In the genomic region with DNA sequence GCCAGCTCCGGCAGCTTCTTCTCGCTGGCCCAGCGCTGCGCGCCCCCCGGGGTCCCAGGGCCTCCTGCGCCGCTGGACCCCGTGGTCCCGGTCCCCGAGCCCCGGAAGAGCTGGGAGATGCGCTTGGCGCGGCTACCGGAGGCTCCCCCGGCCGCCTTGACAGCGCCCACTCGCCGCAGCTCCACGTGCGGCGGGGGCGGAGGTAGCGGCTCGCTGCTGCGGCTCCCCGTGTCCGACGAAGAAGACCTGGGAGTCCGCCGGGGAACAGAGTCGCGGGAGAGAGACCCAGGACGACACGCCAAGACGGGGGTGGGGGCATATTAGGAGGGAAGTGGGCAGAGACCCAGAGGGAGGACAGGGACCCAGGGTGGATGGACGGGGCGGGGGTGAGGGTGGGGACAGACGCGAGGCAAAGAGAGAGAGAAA, we compare ENCODE assay signal across 8 cellular contexts. TPM values are rescaled to one million over a fixed set of nuclear protein-coding genes. Genes with fewer than 3 reads are reported as not detected.
DNase-seq lines count a peak whose midpoint lies in the region; ATAC-seq and TF ChIP-seq lines count a peak whose summit lies in the region.

No MANE protein-coding gene starts in this region.

- H3K79me1 ChIP-seq in mesenchymal stem cell (replicated peaks; ENCODE audit: low read length, poor library complexity, severe bottlenecking) = no peaks in the 10 kb centered on the region

- H3K4me1 ChIP-seq in left ventricle myocardium inferior (peaks cover 49% of the 10 kb centered on the region), mesenchymal stem cell (ENCODE audit: control insufficient read depth, insufficient read depth, low read depth, low read length) (peaks cover 17% of the 10 kb centered on the region), vagina (peaks cover 26% of the 10 kb centered on the region)

- peaks cover 2% of the 10 kb centered on the region for H3K36me3 Mint-ChIP-seq in chondrocyte (ENCODE audit: low read depth)

- intact Hi-C loops in left ventricle myocardium inferior (cut with micrococcal nuclease) = no loop called here
- intact Hi-C loops in Right ventricle myocardium inferior (cut with DNase I) = no loop called here
- intact Hi-C loops in vagina (cut with DNase I) = loop anchor here (10.0 kb wide), 1 partner anchor 65 kb away; a partner anchor contains a TSS

- TF ChIP-seq CTCF in left ventricle myocardium inferior (IDR thresholded peaks at IDR 0.05; ENCODE audit: borderline replicate concordance) (no peak), chondrocyte (IDR thresholded peaks at IDR 0.05) (no peak), vagina (IDR thresholded peaks at IDR 0.05) (no peak)

- H3K36me3 ChIP-seq in left ventricle myocardium inferior = peaks cover 11% of the 10 kb centered on the region
- H3K36me3 ChIP-seq in mesenchymal stem cell (ENCODE audit: control insufficient read depth in 1 of 2, insufficient read depth in 2 of 2, low read depth in 1 of 2, low read length in 2 of 2) = no peaks in the 10 kb centered on the region
- H3K36me3 ChIP-seq in vagina = no peaks in the 10 kb centered on the region

- H3K4me1 Mint-ChIP-seq in chondrocyte (ENCODE audit: low read depth) = peaks cover 9% of the 10 kb centered on the region

- peak overlapping the region in 1 of 2 experiments; percentile 59 for H2BK12ac ChIP-seq in mesenchymal stem cell (ENCODE audit: low read length in 2 of 2)

- no peaks in the 10 kb centered on the region for H3K27me3 Mint-ChIP-seq in chondrocyte (ENCODE audit: low read depth)

- peak overlapping the region; percentile 79 for H2BK5ac ChIP-seq in mesenchymal stem cell (ENCODE audit: low read depth, low read length, poor library complexity, severe bottlenecking)

- H2AFZ ChIP-seq in mesenchymal stem cell (ENCODE audit: low read depth, low read length) = no peak overlapping the region

- H3K9me3 Mint-ChIP-seq in chondrocyte (ENCODE audit: low read depth) = no peaks in the 10 kb centered on the region

- H3K4ac ChIP-seq in mesenchymal stem cell (ENCODE audit: low read depth in 1 of 2, low read length in 2 of 2) = peak overlapping the region in 1 of 2 experiments; percentile 8

- H4K8ac ChIP-seq in mesenchymal stem cell (ENCODE audit: low read length) = no peak overlapping the region

- H3K9ac ChIP-seq in mesenchymal stem cell (ENCODE audit: low read length) = no peak overlapping the region

- H3K27ac Mint-ChIP-seq in chondrocyte (ENCODE audit: unreplicated experiment) = no peak overlapping the region

- H3K9me3 ChIP-seq in left ventricle myocardium inferior (replicated peaks) = no peaks in the 10 kb centered on the region
- no peaks in the 10 kb centered on the region for H3K9me3 ChIP-seq in mesenchymal stem cell (ENCODE audit: control insufficient read depth, low read length)
- H3K9me3 ChIP-seq in vagina = no peaks in the 10 kb centered on the region

- peak overlapping the region; percentile 28 for H3K4me3 Mint-ChIP-seq in chondrocyte (ENCODE audit: unreplicated experiment)

- H3K14ac ChIP-seq in mesenchymal stem cell (ENCODE audit: low read length in 2 of 2) = no peak overlapping the region

- H3K27ac ChIP-seq in left ventricle myocardium inferior (replicated peaks) (peak overlapping the region; percentile 92), mesenchymal stem cell (ENCODE audit: low read length, poor library complexity, severe bottlenecking) (no peak overlapping the region), vagina (peak overlapping the region; percentile 88)

- WGBS in mesenchymal stem cell = 7% methylated on average over 38 of the region's 42 CpGs

- H4K91ac ChIP-seq in mesenchymal stem cell (ENCODE audit: low read length) = no peak overlapping the region

- DNase-seq in left ventricle myocardium inferior (no peak), Right ventricle myocardium inferior (ENCODE audit: missing footprints) (no peak), chondrocyte (ENCODE audit: low spot score) (no peak), mesenchymal stem cell (no peak), vagina (ENCODE audit: extremely low spot score in 2 of 2) (no peak), KG1 (lab: John Stamatoyannopoulos, UW) (no peak), NCI-H2196 (lab: John Stamatoyannopoulos, UW; ENCODE audit: unreplicated experiment) (no peak)

- no peak overlapping the region for H2BK15ac ChIP-seq in mesenchymal stem cell (ENCODE audit: low read depth, poor library complexity, severe bottlenecking)

- peak overlapping the region; percentile 98 for H3K4me2 ChIP-seq in mesenchymal stem cell (ENCODE audit: low read length, poor library complexity, severe bottlenecking)

- ATAC-seq in Right ventricle myocardium inferior = no peak
- no peak for ATAC-seq in GM21529 (IDR thresholded peaks at IDR 0.05; ENCODE audit: unreplicated experiment)

- peak overlapping the region in 1 of 2 experiments; percentile 88 for H3K18ac ChIP-seq in mesenchymal stem cell (ENCODE audit: low read depth in 1 of 2, low read length in 2 of 2)

- H3K4me3 ChIP-seq in left ventricle myocardium inferior (peak overlapping the region; percentile 71), mesenchymal stem cell (ENCODE audit: insufficient read depth in 1 of 2, low read depth in 1 of 2, low read length in 2 of 2) (peak overlapping the region; percentile 49), vagina (peak overlapping the region; percentile 57 to 65)

- H3K23ac ChIP-seq in mesenchymal stem cell (ENCODE audit: low read length in 2 of 2) = peak overlapping the region in 1 of 2 experiments; percentile 86

- H3K27me3 ChIP-seq in left ventricle myocardium inferior (ENCODE audit: low read depth) (no peaks in the 10 kb centered on the region), mesenchymal stem cell (ENCODE audit: control insufficient read depth in 1 of 2, insufficient read depth in 1 of 2, low read length in 2 of 2) (peaks cover 5 to 48% of the 10 kb centered on the region in 2 experiments), vagina (no peaks in the 10 kb centered on the region)

- H2BK120ac ChIP-seq in mesenchymal stem cell (ENCODE audit: low read depth, low read length) = no peak overlapping the region

- TF ChIP-seq POLR2A in vagina (IDR thresholded peaks at IDR 0.05) = no peak

- H2AK5ac ChIP-seq in mesenchymal stem cell (ENCODE audit: low read length, severe bottlenecking) = no peak overlapping the region

RNA-seq across cellular contexts. Expression of a gene that starts 1.0 kb away (rescaled TPM):
- 13.9 TPM for total RNA-seq in left ventricle myocardium inferior
- total RNA-seq in Right ventricle myocardium inferior = 15.3 TPM
- total RNA-seq in chondrocyte = 0.31 to 1.00 TPM (median 0.62 TPM) in 3 replicates
- 0.98 TPM for polyA plus RNA-seq in mesenchymal stem cell (2013, experiment 1 of 2)
- 1.00 TPM for polyA plus RNA-seq in mesenchymal stem cell (2013, experiment 2 of 2)
- total RNA-seq in vagina = 31.2 TPM

RNA-seq across cellular contexts. Expression of a gene that starts 7.3 kb away (rescaled TPM):
- total RNA-seq in left ventricle myocardium inferior (0.60 TPM), Right ventricle myocardium inferior (0.49 TPM), chondrocyte (not detected in 3 replicates), vagina (2.2 TPM)
- not detected for polyA plus RNA-seq in mesenchymal stem cell (2013, experiment 1 of 2)
- polyA plus RNA-seq in mesenchymal stem cell (2013, experiment 2 of 2) = not detected

RNA-seq across cellular contexts. Expression of a gene that starts 13.0 kb away (rescaled TPM):
- total RNA-seq in left ventricle myocardium inferior (1.8 TPM), Right ventricle myocardium inferior (2.1 TPM), chondrocyte (0.44 to 0.52 TPM in 2 of 3 replicates, not detected in the other), vagina (6.4 TPM)
- polyA plus RNA-seq in mesenchymal stem cell (2013, experiment 1 of 2) = 0.12 TPM
- polyA plus RNA-seq in mesenchymal stem cell (2013, experiment 2 of 2) = 0.10 TPM

RNA-seq across cellular contexts. Expression of a gene that starts 15.9 kb away (rescaled TPM):
- not detected for total RNA-seq in left ventricle myocardium inferior
- total RNA-seq in Right ventricle myocardium inferior = not detected
- total RNA-seq in chondrocyte = not detected in 3 replicates
- not detected for polyA plus RNA-seq in mesenchymal stem cell (2013, experiment 1 of 2)
- not detected for polyA plus RNA-seq in mesenchymal stem cell (2013, experiment 2 of 2)
- total RNA-seq in vagina = not detected

RNA-seq across cellular contexts. Expression of a gene that starts 19.9 kb away (rescaled TPM):
- total RNA-seq in left ventricle myocardium inferior = 1.8 TPM
- total RNA-seq in Right ventricle myocardium inferior = 4.2 TPM
- 1.6 to 2.9 TPM (median 1.7 TPM) in 3 replicates for total RNA-seq in chondrocyte
- polyA plus RNA-seq in mesenchymal stem cell (2013, experiment 1 of 2) = 1.3 TPM
- 0.99 TPM for polyA plus RNA-seq in mesenchymal stem cell (2013, experiment 2 of 2)
- 3.4 TPM for total RNA-seq in vagina
